In the genomic region with DNA sequence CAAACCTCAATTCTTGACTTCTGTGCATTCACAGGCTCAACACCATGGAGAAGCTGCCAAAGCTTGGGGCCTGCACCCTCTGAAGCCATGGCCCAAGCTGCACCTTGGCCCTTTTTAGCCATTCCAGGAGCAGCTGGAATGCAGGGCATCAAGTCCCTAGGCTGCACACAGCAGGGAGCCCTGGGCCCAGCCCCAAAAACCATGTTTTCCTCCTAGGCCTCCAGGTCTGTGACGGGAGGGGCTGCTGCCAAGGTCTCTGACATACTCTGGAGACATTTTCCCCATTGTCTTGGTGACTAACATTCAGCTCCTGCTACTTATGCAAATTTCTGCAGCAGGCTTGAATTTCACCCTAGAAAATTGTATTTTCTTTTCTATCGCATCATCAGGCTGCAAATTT, we compare ENCODE assay signal across 24 cellular contexts.
DNase-seq lines count a peak whose midpoint lies in the region; ATAC-seq, FAIRE-seq and TF ChIP-seq lines count a peak whose summit lies in the region.
"Had no signal": no experiment of that assay in that cellular context is flagged by ENCODE, and none has a peak within 500 bp of the region (broad histone marks: within the 10 kb centered on the region; RNA-seq: fewer than 3 reads in every experiment).

No MANE protein-coding gene starts in this region.

- no peaks in the 10 kb centered on the region for H3K4me1 ChIP-seq in A673 (ENCODE audit: insufficient read depth, low read length, poor library complexity, severe bottlenecking)
- H3K4me1 ChIP-seq in PC-3 (ENCODE audit: insufficient read depth, low read length) = no peaks in the 10 kb centered on the region; the same call in 1 of the 2 replicates
- H3K4me1 ChIP-seq in foreskin keratinocyte = no peaks in the 10 kb centered on the region
- no peaks in the 10 kb centered on the region for H3K4me1 ChIP-seq in left lung
- H3K4me1 ChIP-seq: BLaER1, stomach, transverse colon had no signal

- peak; percentile 6 for DNase-seq in A673 (ENCODE audit: low spot score)
- DNase-seq in H54 (ENCODE audit: insufficient read length, low spot score) = no peak
- peak; percentile 8 for DNase-seq in PC-3
- no peak for DNase-seq in foreskin keratinocyte
- no peak for DNase-seq in activated CD4-positive, alpha-beta T cell treated with anti-CD3 and anti-CD28 coated beads, Interleukin-2, amount 10 ng/mL, durations not matched to agents 7 days and 5 days
- DNase-seq in left lung = no peak
- no peak for DNase-seq in NCI-H1417 (lab: John Stamatoyannopoulos, UW)
- DNase-seq: activated CD4-positive, alpha-beta T cell treated with anti-CD3 and anti-CD28 coated beads, Interleukin-2, amount 10 ng/mL, durations not matched to agents 24 days and 14 days; activated gamma-delta T cell treated with Interleukin-2 at 50 U/mL for 16 hours; activated T-cell treated with anti-CD3 and anti-CD28 coated beads, Interleukin-2, amount 50 U/mL, for 4 hours; dorsolateral prefrontal cortex; glutamatergic neuron; KBM-7; kidney; naive thymus-derived CD8-positive, alpha-beta T cell; NCI-H146; NCI-H2107; small intestine; stimulated activated CD4-positive, alpha-beta T cell treated with anti-CD3 and anti-CD28 coated beads, Interleukin-1b, Interleukin-23, amount 100 ng/mL, for 48 hours; stomach; transverse colon had no signal

- TF ChIP-seq CTCF in A673 (conservative IDR thresholded peaks at IDR 0.05; ENCODE audit: low read depth, low read length) = no peak
- no peak for TF ChIP-seq CTCF in PC-3 (conservative IDR thresholded peaks at IDR 0.05; ENCODE audit: low read depth, low read length)
- TF ChIP-seq CTCF in foreskin keratinocyte (conservative IDR thresholded peaks at IDR 0.05) = no peak
- TF ChIP-seq CTCF in left lung (IDR thresholded peaks at IDR 0.05) = no peak

- peaks cover 10% of the 10 kb centered on the region for H3K27me3 ChIP-seq in A673 (replicated peaks; ENCODE audit: insufficient read depth, low read depth, low read length, poor library complexity)
- no peaks in the 10 kb centered on the region for H3K27me3 ChIP-seq in PC-3 (ENCODE audit: low read length)
- H3K27me3 ChIP-seq in foreskin keratinocyte = no peaks in the 10 kb centered on the region
- no peaks in the 10 kb centered on the region for H3K27me3 ChIP-seq in left lung
- H3K27me3 ChIP-seq: BLaER1, dorsolateral prefrontal cortex, stomach, transverse colon had no signal

- H4K20me1 ChIP-seq in PC-3 (ENCODE audit: low read length) = no peaks in the 10 kb centered on the region
- H4K20me1 ChIP-seq: BLaER1 had no signal

- H3K36me3 ChIP-seq in A673 (ENCODE audit: insufficient read depth, low read length, poor library complexity, severe bottlenecking) (no peaks in the 10 kb centered on the region), PC-3 (ENCODE audit: low read depth, low read length) (no peaks in the 10 kb centered on the region), left lung (no peaks in the 10 kb centered on the region)
- H3K36me3 ChIP-seq: BLaER1, stomach, transverse colon had no signal

- no peak overlapping the region for H3K4me2 ChIP-seq in PC-3 (ENCODE audit: low read length)
- H3K4me2 ChIP-seq: BLaER1 had no signal

- H3K9me2 ChIP-seq in PC-3 (replicated peaks; ENCODE audit: low read length) = no peaks in the 10 kb centered on the region

- no peak overlapping the region for H3K9ac ChIP-seq in PC-3 (ENCODE audit: low read length)
- H3K9ac ChIP-seq: BLaER1 had no signal

- peak; percentile 89 for FAIRE-seq in H54 (lab: Jason Lieb, UNC)
- FAIRE-seq: kidney, small intestine had no signal

- CTCF ChIA-PET in A673 (lab: Charles Lee) = no interaction called here
- CTCF ChIA-PET in PC-3 (lab: Charles Lee) = no interaction called here
- CTCF ChIA-PET in activated CD4-positive, alpha-beta T cell treated with anti-CD3 and anti-CD28 coated beads, Interleukin-2, amount 10 ng/mL, durations not matched to agents 7 days and 5 days (lab: Charles Lee) = no interaction called here

- H3F3A ChIP-seq in PC-3 (ENCODE audit: low read length, unreplicated experiment) = no peaks in the 10 kb centered on the region

- H3K79me2 ChIP-seq in PC-3 (ENCODE audit: low read length) = no peaks in the 10 kb centered on the region

- H2AFZ ChIP-seq in PC-3 (ENCODE audit: low read length) = no peak overlapping the region

- no peak for TF ChIP-seq POLR2A in H54 (IDR thresholded peaks at IDR 0.05; ENCODE audit: low read depth, low read length)

- no peak overlapping the region for H3K27ac Mint-ChIP-seq in activated CD4-positive, alpha-beta T cell treated with anti-CD3 and anti-CD28 coated beads, Interleukin-2, amount 10 ng/mL, durations not matched to agents 7 days and 5 days
- H3K27ac Mint-ChIP-seq: activated CD4-positive, alpha-beta T cell treated with anti-CD3 and anti-CD28 coated beads, Interleukin-2, amount 10 ng/mL, durations not matched to agents 24 days and 14 days; naive thymus-derived CD8-positive, alpha-beta T cell had no signal

- ATAC-seq in PC-3 (no peak; the same call in 1 of the 2 replicates), foreskin keratinocyte (peak; percentile 23), HG02981 (IDR thresholded peaks at IDR 0.05; ENCODE audit: unreplicated experiment) (no peak), left lung (no peak)
- ATAC-seq: activated T-cell treated with anti-CD3 and anti-CD28 coated beads, Interleukin-2, amount 50 U/mL, for 4 hours; naive thymus-derived CD8-positive, alpha-beta T cell had no signal

- H3K27me3 Mint-ChIP-seq in activated CD4-positive, alpha-beta T cell treated with anti-CD3 and anti-CD28 coated beads, Interleukin-2, amount 10 ng/mL, durations not matched to agents 7 days and 5 days = peaks cover 6% of the 10 kb centered on the region
- H3K27me3 Mint-ChIP-seq: activated CD4-positive, alpha-beta T cell treated with anti-CD3 and anti-CD28 coated beads, Interleukin-2, amount 10 ng/mL, durations not matched to agents 24 days and 14 days had no signal

- no peaks in the 10 kb centered on the region for H3K36me3 Mint-ChIP-seq in activated CD4-positive, alpha-beta T cell treated with anti-CD3 and anti-CD28 coated beads, Interleukin-2, amount 10 ng/mL, durations not matched to agents 7 days and 5 days (ENCODE audit: low read depth)
- H3K36me3 Mint-ChIP-seq: naive thymus-derived CD8-positive, alpha-beta T cell had no signal

- no peaks in the 10 kb centered on the region for H3K4me1 Mint-ChIP-seq in activated CD4-positive, alpha-beta T cell treated with anti-CD3 and anti-CD28 coated beads, Interleukin-2, amount 10 ng/mL, durations not matched to agents 7 days and 5 days
- H3K4me1 Mint-ChIP-seq: activated CD4-positive, alpha-beta T cell treated with anti-CD3 and anti-CD28 coated beads, Interleukin-2, amount 10 ng/mL, durations not matched to agents 24 days and 14 days; naive thymus-derived CD8-positive, alpha-beta T cell had no signal

- H3K4me3 ChIP-seq in A673 (ENCODE audit: low read depth, low read length, poor library complexity, severe bottlenecking) = no peak overlapping the region
- no peak overlapping the region for H3K4me3 ChIP-seq in PC-3 (ENCODE audit: low read length)
- no peak overlapping the region for H3K4me3 ChIP-seq in left lung
- H3K4me3 ChIP-seq: BLaER1, dorsolateral prefrontal cortex, stomach, transverse colon had no signal

- BruUV-seq in A673 (replicated peaks; lab: Mats Ljungman, UMichigan) = no TSS peak
- BruUV-seq in PC-3 (replicated peaks; lab: Mats Ljungman, UMichigan) = no TSS peak

- intact Hi-C loops in A673 (cut with micrococcal nuclease; ENCODE audit: unreplicated experiment) = no loop called here
- intact Hi-C loops in PC-3 (cut with micrococcal nuclease) = no loop called here
- intact Hi-C loops in left lung (cut with DNase I) = no loop called here

- no peaks in the 10 kb centered on the region for H3K9me3 ChIP-seq in A673 (ENCODE audit: low read depth, low read length, poor library complexity, severe bottlenecking)
- H3K9me3 ChIP-seq in PC-3 (ENCODE audit: low read length) = no peaks in the 10 kb centered on the region
- peaks cover 0 to 2% of the 10 kb centered on the region in 2 donors for H3K9me3 ChIP-seq in left lung
- H3K9me3 ChIP-seq: BLaER1, stomach, transverse colon had no signal

- H3K4me3 Mint-ChIP-seq in activated CD4-positive, alpha-beta T cell treated with anti-CD3 and anti-CD28 coated beads, Interleukin-2, amount 10 ng/mL, durations not matched to agents 7 days and 5 days = no peak overlapping the region
- H3K4me3 Mint-ChIP-seq: activated CD4-positive, alpha-beta T cell treated with anti-CD3 and anti-CD28 coated beads, Interleukin-2, amount 10 ng/mL, durations not matched to agents 24 days and 14 days; activated T-cell treated with anti-CD3 and anti-CD28 coated beads, Interleukin-2, amount 50 U/mL, for 4 hours; naive thymus-derived CD8-positive, alpha-beta T cell had no signal

- POLR2A ChIA-PET in A673 (lab: Charles Lee; ENCODE audit: low non-redundant PET) (no interaction called here), PC-3 (lab: Charles Lee; ENCODE audit: unreplicated experiment) (no interaction called here)
- POLR2A ChIA-PET in activated CD4-positive, alpha-beta T cell treated with anti-CD3 and anti-CD28 coated beads, Interleukin-2, amount 10 ng/mL, durations not matched to agents 7 days and 5 days (lab: Charles Lee) = no interaction called here

- no peaks in the 10 kb centered on the region for H3K9me3 Mint-ChIP-seq in activated CD4-positive, alpha-beta T cell treated with anti-CD3 and anti-CD28 coated beads, Interleukin-2, amount 10 ng/mL, durations not matched to agents 7 days and 5 days
- H3K9me3 Mint-ChIP-seq: activated T-cell treated with anti-CD3 and anti-CD28 coated beads, Interleukin-2, amount 50 U/mL, for 4 hours had no signal

- H3K27ac ChIP-seq in A673 (ENCODE audit: low read depth, low read length, poor library complexity, severe bottlenecking) (no peak overlapping the region), PC-3 (ENCODE audit: low read length) (no peak overlapping the region), foreskin keratinocyte (no peak overlapping the region), left lung (no peak overlapping the region)
- H3K27ac ChIP-seq: BLaER1, stomach, transverse colon, VCaP had no signal

Comparison
In these comparisons a context has a peak if more than half of its experiments do, and no peak if none do; other contexts are left out.
1. DNase-seq: peak in A673 (single experiment) and PC-3 (single experiment); none in H54 (single experiment), foreskin keratinocyte (0 of 2), activated CD4-positive, alpha-beta T cell treated with anti-CD3 and anti-CD28 coated beads, Interleukin-2, amount 10 ng/mL, durations not matched to agents 7 days and 5 days (single experiment), left lung (0 of 2) and NCI-H1417 (0 of 3).